Comparison of ENCODE assay signal across 5 cellular contexts in the genomic region with DNA sequence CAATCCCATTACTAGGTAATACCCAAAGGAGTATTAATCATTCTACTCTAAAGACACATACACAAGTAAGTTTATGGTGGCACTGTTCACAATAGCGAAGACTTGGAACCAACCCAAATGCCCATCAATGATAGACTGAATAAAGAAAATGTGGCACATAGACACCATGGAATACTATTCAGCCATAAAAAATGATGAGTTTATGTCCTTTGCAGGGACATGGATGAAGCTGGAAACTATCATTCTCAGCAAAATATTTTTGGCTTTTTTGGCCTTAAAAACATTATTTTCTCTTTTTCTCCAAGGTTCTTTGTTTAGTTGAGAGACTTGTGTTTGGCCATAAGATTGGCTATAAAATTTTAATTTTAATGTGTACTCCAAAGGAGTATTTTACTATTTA. TPM values are rescaled to one million over a fixed set of nuclear protein-coding genes. Genes with fewer than 3 reads are reported as not detected.
"Had no signal": no experiment of that assay in that cellular context is flagged by ENCODE, and none has a peak within 500 bp of the region (broad histone marks: within the 10 kb centered on the region; RNA-seq: fewer than 3 reads in every experiment).

No MANE protein-coding gene starts in this region.

RNA-seq across cellular contexts. Expression of gene RHAG, which starts 27.4 kb away (rescaled TPM):
- total RNA-seq: HepG2, HT-29, IMR-90 had no signal
- polyA plus RNA-seq: HepG2, IgD-negative memory B cell, IMR-90 had no signal

RNA-seq across cellular contexts. Expression of gene CRISP2, which starts 49.3 kb away (rescaled TPM):
- total RNA-seq: HepG2, HT-29, HT1080, IMR-90 had no signal
- polyA plus RNA-seq: HepG2, IgD-negative memory B cell, IMR-90 had no signal
